ENCODE assay signal across 17 cellular contexts in genomic region chr6:128208078-128208477, GRCh38.
DNase-seq lines count a peak whose midpoint lies in the region; ATAC-seq and TF ChIP-seq lines count a peak whose summit lies in the region.
"Had no signal": no experiment of that assay in that cellular context is flagged by ENCODE, and none has a peak within 500 bp of the region (broad histone marks: within the 10 kb centered on the region; RNA-seq: fewer than 3 reads in every experiment).

No MANE protein-coding gene starts in this region.

- DNase-seq in EL: peak; percentile 65
- peak; percentile 61 for DNase-seq in PC-3
- no peak for DNase-seq in endodermal cell
- no peak for DNase-seq in osteocyte (ENCODE audit: extremely low spot score, unreplicated experiment)
- DNase-seq in activated T-cell treated with anti-CD3 and anti-CD28 coated beads, Interleukin-2, amount 50 U/mL, for 1 hour: no peak
- no peak for DNase-seq in HAP-1 (ENCODE audit: low spot score in 2 of 2)
- DNase-seq: activated naive CD4-positive, alpha-beta T cell treated with anti-CD3 and anti-CD28 coated beads, Interleukin-2, amount 10 ng/mL, durations not matched to agents 7 days and 5 days; CD8-positive, alpha-beta memory T cell; cerebellar nuclear complex; NCI-H2029; small intestine; stomach had no signal

- H3K4me1 ChIP-seq in PC-3 (ENCODE audit: insufficient read depth, low read length): peaks cover 31% of the 10 kb centered on the region
- peaks cover 6% of the 10 kb centered on the region for H3K4me1 ChIP-seq in endodermal cell (ENCODE audit: control insufficient read depth, insufficient read depth, low read length)
- H3K4me1 ChIP-seq in HAP-1: peaks cover 33% of the 10 kb centered on the region
- H3K4me1 ChIP-seq: esophagus muscularis mucosa had no signal

- H3K4me1 Mint-ChIP-seq in endodermal cell: peaks cover 43% of the 10 kb centered on the region
- H3K4me1 Mint-ChIP-seq in osteocyte (ENCODE audit: unreplicated experiment): peaks cover 42% of the 10 kb centered on the region
- H3K4me1 Mint-ChIP-seq: activated naive CD4-positive, alpha-beta T cell treated with anti-CD3 and anti-CD28 coated beads, Interleukin-2, amount 10 ng/mL, durations not matched to agents 7 days and 5 days; CD8-positive, alpha-beta memory T cell had no signal

- no TSS peak for BruUV-seq in PC-3 (replicated peaks; lab: Mats Ljungman, UMichigan)

- H3F3A ChIP-seq in PC-3 (ENCODE audit: low read length, unreplicated experiment): no peaks in the 10 kb centered on the region

- CTCF ChIA-PET in PC-3 (lab: Charles Lee): no interaction called here

- intact Hi-C loops in PC-3 (cut with micrococcal nuclease): no loop called here

- in situ Hi-C loops in HAP-1 (cut with MboI; ENCODE audit: low sequenced_read_pairs): no loop called here

- H3K9me3 ChIP-seq in PC-3 (ENCODE audit: low read length): no peaks in the 10 kb centered on the region
- no peaks in the 10 kb centered on the region for H3K9me3 ChIP-seq in endodermal cell (ENCODE audit: control insufficient read depth, low read length)
- no peaks in the 10 kb centered on the region for H3K9me3 ChIP-seq in HAP-1
- H3K9me3 ChIP-seq: esophagus muscularis mucosa, neutrophil, stomach had no signal

- no peak overlapping the region for H3K4me3 Mint-ChIP-seq in endodermal cell
- H3K4me3 Mint-ChIP-seq in osteocyte (ENCODE audit: unreplicated experiment): no peak overlapping the region
- H3K4me3 Mint-ChIP-seq: activated naive CD4-positive, alpha-beta T cell treated with anti-CD3 and anti-CD28 coated beads, Interleukin-2, amount 10 ng/mL, durations not matched to agents 7 days and 5 days; CD8-positive, alpha-beta memory T cell; memory B cell had no signal

- H4K20me1 ChIP-seq in PC-3 (ENCODE audit: low read length): no peaks in the 10 kb centered on the region

- H3K9ac ChIP-seq in PC-3 (ENCODE audit: low read length) (no peak overlapping the region), endodermal cell (ENCODE audit: extremely low read depth, low read length, poor library complexity, severe bottlenecking) (peak overlapping the region; percentile 42)

- H3K27ac ChIP-seq in PC-3 (ENCODE audit: low read length) (peak overlapping the region; percentile 10; the same call in 1 of the 2 replicates), endodermal cell (ENCODE audit: low read depth, low read length) (no peak overlapping the region)
- H3K27ac ChIP-seq: esophagus muscularis mucosa, neutrophil, stomach had no signal

- POLR2A ChIA-PET in PC-3 (lab: Charles Lee; ENCODE audit: unreplicated experiment): no interaction called here

- peak overlapping the region; percentile 53 for H3K4me2 ChIP-seq in PC-3 (ENCODE audit: low read length)

- no peaks in the 10 kb centered on the region for H3K36me3 ChIP-seq in PC-3 (ENCODE audit: low read depth, low read length)
- H3K36me3 ChIP-seq in endodermal cell (ENCODE audit: control insufficient read depth, insufficient read depth, low read length): no peaks in the 10 kb centered on the region
- H3K36me3 ChIP-seq in HAP-1 (replicated peaks): no peaks in the 10 kb centered on the region
- H3K36me3 ChIP-seq: neutrophil, stomach had no signal

- H3K27me3 Mint-ChIP-seq in endodermal cell (ENCODE audit: insufficient read depth) (no peaks in the 10 kb centered on the region), osteocyte (ENCODE audit: unreplicated experiment) (no peaks in the 10 kb centered on the region)
- H3K27me3 Mint-ChIP-seq: activated naive CD4-positive, alpha-beta T cell treated with anti-CD3 and anti-CD28 coated beads, Interleukin-2, amount 10 ng/mL, durations not matched to agents 7 days and 5 days; memory B cell had no signal

- ATAC-seq in PC-3 (peak; percentile 78), GM18498 (IDR thresholded peaks at IDR 0.05; ENCODE audit: unreplicated experiment) (no peak), HG02610 (IDR thresholded peaks at IDR 0.05; ENCODE audit: unreplicated experiment) (no peak)

- no peaks in the 10 kb centered on the region for H3K79me2 ChIP-seq in PC-3 (ENCODE audit: low read length)

- no peaks in the 10 kb centered on the region for H3K9me2 ChIP-seq in PC-3 (replicated peaks; ENCODE audit: low read length)

- H3K36me3 Mint-ChIP-seq in endodermal cell (ENCODE audit: low read depth) (peaks cover under 1% of the 10 kb centered on the region), osteocyte (ENCODE audit: unreplicated experiment) (peaks cover 12% of the 10 kb centered on the region)
- H3K36me3 Mint-ChIP-seq: activated naive CD4-positive, alpha-beta T cell treated with anti-CD3 and anti-CD28 coated beads, Interleukin-2, amount 10 ng/mL, durations not matched to agents 7 days and 5 days; CD8-positive, alpha-beta memory T cell had no signal

- TF ChIP-seq CTCF in PC-3 (conservative IDR thresholded peaks at IDR 0.05; ENCODE audit: low read depth, low read length): no peak
- TF ChIP-seq CTCF in endodermal cell (conservative IDR thresholded peaks at IDR 0.05): no peak
- no peak for TF ChIP-seq CTCF in osteocyte (IDR thresholded peaks at IDR 0.05)

- peak overlapping the region; percentile 92 for H3K27ac Mint-ChIP-seq in endodermal cell
- peak overlapping the region; percentile 71 for H3K27ac Mint-ChIP-seq in osteocyte (ENCODE audit: unreplicated experiment)
- H3K27ac Mint-ChIP-seq: activated naive CD4-positive, alpha-beta T cell treated with anti-CD3 and anti-CD28 coated beads, Interleukin-2, amount 10 ng/mL, durations not matched to agents 7 days and 5 days; CD8-positive, alpha-beta memory T cell; memory B cell had no signal

- H3K27me3 ChIP-seq in PC-3 (ENCODE audit: low read length): no peaks in the 10 kb centered on the region
- no peaks in the 10 kb centered on the region for H3K27me3 ChIP-seq in endodermal cell (ENCODE audit: control insufficient read depth, insufficient read depth, low read length, poor library complexity, severe bottlenecking)
- H3K27me3 ChIP-seq in HAP-1 (ENCODE audit: low read depth): no peaks in the 10 kb centered on the region
- H3K27me3 ChIP-seq: esophagus muscularis mucosa, neutrophil, stomach had no signal

- H3K4me3 ChIP-seq in PC-3 (ENCODE audit: low read length): no peak overlapping the region
- peak overlapping the region; percentile 10 for H3K4me3 ChIP-seq in endodermal cell (ENCODE audit: low read length)
- no peak overlapping the region for H3K4me3 ChIP-seq in HAP-1
- H3K4me3 ChIP-seq: esophagus muscularis mucosa, stomach had no signal

- H3K9me3 Mint-ChIP-seq in endodermal cell (peaks cover 1% of the 10 kb centered on the region), osteocyte (ENCODE audit: unreplicated experiment) (no peaks in the 10 kb centered on the region)
- H3K9me3 Mint-ChIP-seq: activated naive CD4-positive, alpha-beta T cell treated with anti-CD3 and anti-CD28 coated beads, Interleukin-2, amount 10 ng/mL, durations not matched to agents 7 days and 5 days; CD8-positive, alpha-beta memory T cell had no signal

- no peak overlapping the region for H2AFZ ChIP-seq in PC-3 (ENCODE audit: low read length)

Comparison
In these comparisons a context has a peak if more than half of its experiments do, and no peak if none do; other contexts are left out.
1. DNase-seq: peak in EL (single experiment) and PC-3 (single experiment); none in endodermal cell (single experiment), osteocyte (single experiment), activated T-cell treated with anti-CD3 and anti-CD28 coated beads, Interleukin-2, amount 50 U/mL, for 1 hour (single experiment) and HAP-1 (0 of 2).